21 cellular contexts compared by ENCODE assay signal in genomic region chr17:63448655-63449054, GRCh38. TPM values are rescaled to one million over a fixed set of nuclear protein-coding genes. Genes with fewer than 3 reads are reported as not detected.
DNase-seq lines count a peak whose midpoint lies in the region; ATAC-seq and TF ChIP-seq lines count a peak whose summit lies in the region.
"Had no signal": no experiment of that assay in that cellular context is flagged by ENCODE, and none has a peak within 500 bp of the region (broad histone marks: within the 10 kb centered on the region; RNA-seq: fewer than 3 reads in every experiment).

No MANE protein-coding gene starts in this region.

- no peak for ATAC-seq in WTC11
- ATAC-seq in naive thymus-derived CD8-positive, alpha-beta T cell = no peak
- ATAC-seq: left ventricle myocardium superior, PC-3, right cardiac atrium had no signal

- H3K4me1 Mint-ChIP-seq in CD14-positive monocyte (peaks cover 28% of the 10 kb centered on the region), WTC11 (peaks cover 32% of the 10 kb centered on the region)
- H3K4me1 Mint-ChIP-seq in naive thymus-derived CD8-positive, alpha-beta T cell = peaks cover 12 to 22% (median 21%) of the 10 kb centered on the region in 4 donors

- WGBS in hepatocyte (ENCODE audit: low lambda C conversion rate, missing lambda C conversion rate) = 85% methylated on average over 3 of the region's 3 CpGs

- no peaks in the 10 kb centered on the region for H3K27me3 ChIP-seq in hepatocyte
- H3K27me3 ChIP-seq: brain microvascular endothelial cell, colonic mucosa had no signal

- DNase-seq in CD14-positive monocyte (ENCODE audit: low spot score) = no peak
- DNase-seq in WTC11 (ENCODE audit: low spot score) = no peak
- no peak for DNase-seq in naive thymus-derived CD8-positive, alpha-beta T cell
- no peak for DNase-seq in NCI-H226
- no peak for DNase-seq in HuH-7.5 (ENCODE audit: low spot score)
- no peak for DNase-seq in hepatocyte (ENCODE audit: low spot score)
- DNase-seq: activated CD4-positive, alpha-beta T cell treated with anti-CD3 and anti-CD28 coated beads, Interleukin-2, amount 50 U/mL, for 4 hours; brain microvascular endothelial cell; colonic mucosa; endodermal cell; head of caudate nucleus; KBM-7; MV-4-11; NCI-H1694 treated with DMSO at 0.1 percent for 48 hours; NCI-H2227 treated with DMSO at 0.1 percent for 48 hours; PC-3; SIG-M5; stimulated activated CD4-positive, alpha-beta T cell treated with anti-CD3 and anti-CD28 coated beads, Interleukin-12 subunit alpha, Interleukin-12 subunit beta, amount 100 ng/mL, for 4 hours had no signal

- H3K4me1 ChIP-seq in hepatocyte (ENCODE audit: insufficient read depth) = peaks cover 29% of the 10 kb centered on the region
- H3K4me1 ChIP-seq: colonic mucosa had no signal

- H3K9me3 Mint-ChIP-seq in CD14-positive monocyte (no peaks in the 10 kb centered on the region), WTC11 (no peaks in the 10 kb centered on the region)
- H3K9me3 Mint-ChIP-seq in naive thymus-derived CD8-positive, alpha-beta T cell = no peaks in the 10 kb centered on the region
- H3K9me3 Mint-ChIP-seq: endodermal cell had no signal

- H3K4me3 Mint-ChIP-seq in CD14-positive monocyte (peak overlapping the region; percentile 1 to 43), WTC11 (no peak overlapping the region)
- H3K4me3 Mint-ChIP-seq in naive thymus-derived CD8-positive, alpha-beta T cell = peak overlapping the region in 7 of 10 donors; percentile 1 to 67 (median 32)
- H3K4me3 Mint-ChIP-seq: endodermal cell had no signal

- H3K36me3 ChIP-seq in hepatocyte (replicated peaks; ENCODE audit: insufficient read depth, low read depth) = no peaks in the 10 kb centered on the region
- H3K36me3 ChIP-seq: brain microvascular endothelial cell, colonic mucosa had no signal

- H2AFZ ChIP-seq in hepatocyte = no peak overlapping the region

- H3K4me2 ChIP-seq in hepatocyte = no peak overlapping the region

- no peaks in the 10 kb centered on the region for H4K20me1 ChIP-seq in hepatocyte (ENCODE audit: insufficient read depth, poor library complexity, severe bottlenecking)

- no peak overlapping the region for H3K4me3 ChIP-seq in hepatocyte
- H3K4me3 ChIP-seq: colonic mucosa had no signal

- CTCF ChIA-PET in WTC11 (lab: Charles Lee) = interaction anchor here (0.6 to 15.9 kb wide), 8 partner anchors 11 to 231 kb away, joined by 3 to 298 read pairs (median 4); partner anchors contain the start of gene ACE

- H3K36me3 Mint-ChIP-seq in CD14-positive monocyte (peaks cover 3% of the 10 kb centered on the region in 2 donors), WTC11 (no peaks in the 10 kb centered on the region)
- H3K36me3 Mint-ChIP-seq in naive thymus-derived CD8-positive, alpha-beta T cell = no peaks in the 10 kb centered on the region

- H3K79me2 ChIP-seq in hepatocyte = peaks cover 10% of the 10 kb centered on the region

- no peaks in the 10 kb centered on the region for H3K9me3 ChIP-seq in hepatocyte (ENCODE audit: low read depth)
- H3K9me3 ChIP-seq: colonic mucosa had no signal

- POLR2A ChIA-PET in WTC11 (lab: Charles Lee) = no interaction called here
- POLR2A ChIA-PET in naive thymus-derived CD8-positive, alpha-beta T cell (lab: Charles Lee) = interaction anchor here (0.7 to 1.1 kb wide), 3 partner anchors 10 to 263 kb away, joined by 3 to 7 read pairs (median 4); no protein-coding TSS in a partner anchor

- no peaks in the 10 kb centered on the region for H3K9me2 ChIP-seq in hepatocyte (replicated peaks; ENCODE audit: insufficient read depth)

- H3K27me3 Mint-ChIP-seq in CD14-positive monocyte (ENCODE audit: low read depth in 3 of 3) (peaks cover 14 to 32% (median 31%) of the 10 kb centered on the region in 3 donors), WTC11 (ENCODE audit: low read depth) (peaks cover 5% of the 10 kb centered on the region)
- H3K27me3 Mint-ChIP-seq in naive thymus-derived CD8-positive, alpha-beta T cell = peaks cover 0 to 5% (median 0%) of the 10 kb centered on the region in 5 donors

- peak overlapping the region; percentile 99; the same call in 1 of the 2 replicates for H3K27ac ChIP-seq in 22Rv1
- no peak overlapping the region for H3K27ac ChIP-seq in hepatocyte
- H3K27ac ChIP-seq: brain microvascular endothelial cell had no signal

- intact Hi-C loops in CD14-positive monocyte (cut with micrococcal nuclease) = loop anchor here in 1 of 2 donors (10.0 kb wide), 1 partner anchor 96 kb away; no protein-coding TSS in a partner anchor

- peak overlapping the region in 1 of 7 donors; percentile 19 for H3K27ac Mint-ChIP-seq in CD14-positive monocyte
- peak overlapping the region; percentile 78 for H3K27ac Mint-ChIP-seq in WTC11
- H3K27ac Mint-ChIP-seq in naive thymus-derived CD8-positive, alpha-beta T cell = peak overlapping the region in 8 of 10 donors; percentile 31 to 86 (median 66)

- TF ChIP-seq CTCF in 22Rv1 (IDR thresholded peaks at IDR 0.05) (no peak), CD14-positive monocyte (IDR thresholded peaks at IDR 0.05) (no peak), WTC11 (IDR thresholded peaks at IDR 0.05) (no peak), hepatocyte (IDR thresholded peaks at IDR 0.05; ENCODE audit: poor library complexity) (no peak)

TF ChIP-seq in WTC11, 78 proteins besides CTCF, POLR2A, EP300 and RAD21:
- TF ChIP-seq PRDM15 (CRISPR knock-in tag; IDR thresholded peaks at IDR 0.05) (no peak), SMAD3 (CRISPR knock-in tag; IDR thresholded peaks at IDR 0.05; ENCODE audit: borderline replicate concordance) (no peak), NFATC4 (CRISPR knock-in tag; IDR thresholded peaks at IDR 0.05) (no peak)

RNA-seq across cellular contexts. Expression of gene CYB561, which starts 2.5 kb away (rescaled TPM):
- polyA plus RNA-seq in CD14-positive monocyte (1 to 10 TPM; 5.2 to 8.3 TPM), hepatocyte (20.2 and 20.6 TPM in 2 replicates)
- total RNA-seq in WTC11 (2021) (27.0 to 35.1 TPM (median 28.7 TPM) in 3 replicates), hepatocyte (12.9 and 15.1 TPM in 2 replicates)
- 1 to 10 TPM; 6.0 to 6.3 TPM for total RNA-seq in naive thymus-derived CD8-positive, alpha-beta T cell
- polyA plus RNA-seq in naive thymus-derived CD8-positive, alpha-beta T cell = 10 to 100 TPM in 1 of 3 donors, 1 to 10 TPM in 2; 1.2 to 10.3 (median 3.0) TPM

RNA-seq across cellular contexts. Expression of gene ACE, which starts 28.2 kb away (rescaled TPM):
- polyA plus RNA-seq in CD14-positive monocyte = not detected
- total RNA-seq in WTC11 (2021) = 7.0 to 8.1 TPM (median 7.8 TPM) in 3 replicates
- total RNA-seq in naive thymus-derived CD8-positive, alpha-beta T cell = 1 to 10 TPM; 1.2 to 1.9 TPM
- under 1 TPM in 1 of 3 donors, not detected in 2; 0.15 TPM for polyA plus RNA-seq in naive thymus-derived CD8-positive, alpha-beta T cell
- total RNA-seq in hepatocyte = 4.2 and 8.0 TPM in 2 replicates
- polyA plus RNA-seq in hepatocyte = 7.2 and 9.5 TPM in 2 replicates
